11 cellular contexts compared by ENCODE assay signal in genomic region chr20:59354460-59354859, GRCh38. TPM values are rescaled to one million over a fixed set of nuclear protein-coding genes. Genes with fewer than 3 reads are reported as not detected.
"Had no signal": no experiment of that assay in that cellular context is flagged by ENCODE, and none has a peak within 500 bp of the region (broad histone marks: within the 10 kb centered on the region; RNA-seq: fewer than 3 reads in every experiment).

No MANE protein-coding gene starts in this region.

- FAIRE-seq: HepG2 had no signal

- ATAC-seq: HCT116, HepG2 had no signal

- H3K36me3 Mint-ChIP-seq: IgD-negative memory B cell had no signal

- H3K9ac ChIP-seq: KMS-11 had no signal

- H3K4me2 ChIP-seq: KMS-11 had no signal

- H3K27ac ChIP-seq: KMS-11 had no signal

- H3K9me3 ChIP-seq: HAP-1 had no signal

- H3K9me3 Mint-ChIP-seq: IgD-negative memory B cell had no signal

- H3K4me3 ChIP-seq: HAP-1 had no signal

- DNase-seq: GOT3, H7, HFFc6, KBM-7 had no signal

- H3K4me3 Mint-ChIP-seq: HFFc6, IgD-negative memory B cell had no signal

- H3K36me3 ChIP-seq: HAP-1 had no signal

- H3K4me1 ChIP-seq: HAP-1 had no signal

- H3K27ac Mint-ChIP-seq: HFFc6, IgD-negative memory B cell had no signal

RNA-seq across cellular contexts. Expression of gene EDN3, which starts 54.0 kb away (rescaled TPM):
- total RNA-seq: H4, H7, HepG2, HFFc6, HT-29 had no signal
- polyA plus RNA-seq: HepG2, IgD-negative memory B cell had no signal
